In the genomic region with DNA sequence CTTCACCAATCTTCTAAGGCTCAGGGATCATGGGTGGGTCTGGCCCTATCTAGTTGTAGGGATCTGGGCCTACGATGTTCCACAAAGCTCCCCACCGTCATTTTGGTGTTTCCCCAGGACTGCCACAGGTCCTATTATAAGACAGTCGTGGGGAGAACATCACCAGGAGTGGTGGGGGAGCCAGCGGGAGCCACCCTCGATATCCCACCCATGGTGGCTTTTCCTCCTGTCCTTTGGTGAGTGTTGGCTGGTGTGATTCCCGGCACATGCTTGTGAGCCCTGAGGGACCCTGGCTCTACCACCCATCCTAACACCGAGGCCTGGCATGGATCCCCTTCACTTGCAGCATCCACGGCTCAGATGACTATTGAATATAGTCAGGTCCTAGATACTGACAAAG, we compare ENCODE assay signal across 25 cellular contexts.
"Had no signal": no experiment of that assay in that cellular context is flagged by ENCODE, and none has a peak within 500 bp of the region (broad histone marks: within the 10 kb centered on the region; RNA-seq: fewer than 3 reads in every experiment).

No MANE protein-coding gene starts in this region.

- H3K36me3 ChIP-seq: stomach, suprapubic skin, thoracic aorta, thyroid gland, tibial artery, tibial nerve, transverse colon, upper lobe of left lung, upper lobe of right lung, uterus, vagina had no signal

- H3K4me3 ChIP-seq: stomach, suprapubic skin, testis, thoracic aorta, thyroid gland, tibial artery, tibial nerve, transverse colon, upper lobe of left lung, upper lobe of right lung, uterus, vagina had no signal

- H3K9me3 ChIP-seq: stomach, suprapubic skin, testis, thoracic aorta, thyroid gland, tibial artery, tibial nerve, transverse colon, upper lobe of left lung, upper lobe of right lung, uterus, vagina had no signal

- H3K27ac ChIP-seq: stomach, suprapubic skin, testis, thoracic aorta, thyroid gland, tibial artery, tibial nerve, transverse colon, upper lobe of left lung, upper lobe of right lung, uterus, vagina had no signal

- H3K4me1 ChIP-seq: stomach, suprapubic skin, testis, thyroid gland, tibial artery, tibial nerve, transverse colon, upper lobe of left lung, upper lobe of right lung, uterus, vagina had no signal

- H3K27me3 ChIP-seq: stomach, suprapubic skin, testis, thyroid gland, tibial artery, tibial nerve, transverse colon, upper lobe of left lung, upper lobe of right lung, uterus, vagina had no signal

- FAIRE-seq: urothelium cell line had no signal

- DNase-seq: stimulated activated CD4-positive, alpha-beta T cell treated with anti-CD3 and anti-CD28 coated beads, Interleukin-2, amount 100 ng/mL, for 48 hours; stimulated activated CD4-positive, alpha-beta T cell treated with anti-CD3 and anti-CD28 coated beads, Interleukin-4, amount 100 ng/mL, for 1 hour; stimulated activated CD4-positive, alpha-beta T cell treated with anti-CD3 and anti-CD28 coated beads, Interleukin-4, amount 100 ng/mL, for 24 hours; stimulated activated CD4-positive, alpha-beta T cell treated with anti-CD3 and anti-CD28 coated beads, Interleukin-4, amount 100 ng/mL, for 4 hours; stimulated activated CD8-positive, alpha-beta memory T cell treated with anti-CD3 and anti-CD28 coated beads, Interleukin-4, amount 100 ng/mL, for 48 hours; stimulated activated naive B cell treated with anti-CD40 and anti-IgM and Interleukin-4, amounts not matched to agents 10 μg/mL and 1 μg/mL and 100 μg/mL, for 72 hours; stimulated activated naive CD4-positive, alpha-beta T cell; stimulated activated naive CD4-positive, alpha-beta T cell treated with Interleukin-2 at 50 U/mL for 16 hours; stimulated activated naive CD8-positive, alpha-beta T cell treated with anti-CD3 and anti-CD28 coated beads, Interleukin-15, amount 100 ng/mL, for 72 hours; stimulated activated naive CD8-positive, alpha-beta T cell treated with anti-CD3 and anti-CD28 coated beads, Interleukin-15, Interleukin-2, amounts not matched to agents 100 U/mL and 50 U/mL, for 24 hours; stomach; substantia nigra; testis; thyroid gland; tibial artery; transverse colon; trophoblast cell; upper lobe of left lung; upper lobe of right lung; uterus had no signal
